In genomic region chr5:21806943-21807342, GRCh38 we compare ENCODE assay signal across 17 cellular contexts.
A peak's percentile ranks its signal among the peaks of the same experiment; 100 is the strongest.
DNase-seq lines count a peak whose midpoint lies in the region; ATAC-seq, FAIRE-seq and TF ChIP-seq lines count a peak whose summit lies in the region.
"Had no signal": no experiment of that assay in that cellular context is flagged by ENCODE, and none has a peak within 500 bp of the region (broad histone marks: within the 10 kb centered on the region; RNA-seq: fewer than 3 reads in every experiment).

No MANE protein-coding gene starts in this region.

- ATAC-seq in GM18868 (IDR thresholded peaks at IDR 0.05; ENCODE audit: unreplicated experiment): peak; percentile 29
- ATAC-seq: activated CD8-positive, alpha-beta T cell treated with anti-CD3 and anti-CD28 coated beads for 36 hours; heart left ventricle; T-cell had no signal

- DNase-seq in A172 (ENCODE audit: low spot score): peak; percentile 83
- peak; percentile 81 for DNase-seq in RCC 7860 (ENCODE audit: low spot score)
- peak; percentile 90 for DNase-seq in fibroblast of mammary gland (ENCODE audit: low read depth)
- no peak for DNase-seq in NCI-H748 (lab: John Stamatoyannopoulos, UW; ENCODE audit: unreplicated experiment)
- no peak for DNase-seq in NCI-H1105 (lab: John Stamatoyannopoulos, UW)
- DNase-seq in nucleus accumbens (lab: John Stamatoyannopoulos, UW): no peak
- no peak for DNase-seq in NCI-H1048 (lab: John Stamatoyannopoulos, UW)
- DNase-seq: activated CD8-positive, alpha-beta T cell treated with anti-CD3 and anti-CD28 coated beads for 36 hours; activated naive CD4-positive, alpha-beta T cell treated with anti-CD3 and anti-CD28 coated beads, Interleukin-2, amount 10 ng/mL, durations not matched to agents 7 days and 5 days; heart left ventricle; left ventricle myocardium inferior; NCI-H146; NCI-H774; uterus had no signal

- TF ChIP-seq CTCF in fibroblast of mammary gland (conservative IDR thresholded peaks at IDR 0.05; ENCODE audit: control insufficient read depth, insufficient read depth, low read depth, low read length): no peak

- no peak overlapping the region for H3K4me3 ChIP-seq in fibroblast of mammary gland (ENCODE audit: control insufficient read depth, low read depth, low read length)
- H3K4me3 ChIP-seq: heart left ventricle, left ventricle myocardium inferior, neural progenitor cell, uterus had no signal

- FAIRE-seq in RCC 7860 (lab: Jason Lieb, UNC): peak; percentile 93

Comparison
In these comparisons a context has a peak if more than half of its experiments do, and no peak if none do; other contexts are left out.
1. DNase-seq: peak in A172 (single experiment), RCC 7860 (single experiment) and fibroblast of mammary gland (single experiment); none in NCI-H748 (single experiment), NCI-H1105 (single experiment), nucleus accumbens (0 of 56) and NCI-H1048 (single experiment).